Comparison of ENCODE assay signal across 18 cellular contexts in the genomic region with DNA sequence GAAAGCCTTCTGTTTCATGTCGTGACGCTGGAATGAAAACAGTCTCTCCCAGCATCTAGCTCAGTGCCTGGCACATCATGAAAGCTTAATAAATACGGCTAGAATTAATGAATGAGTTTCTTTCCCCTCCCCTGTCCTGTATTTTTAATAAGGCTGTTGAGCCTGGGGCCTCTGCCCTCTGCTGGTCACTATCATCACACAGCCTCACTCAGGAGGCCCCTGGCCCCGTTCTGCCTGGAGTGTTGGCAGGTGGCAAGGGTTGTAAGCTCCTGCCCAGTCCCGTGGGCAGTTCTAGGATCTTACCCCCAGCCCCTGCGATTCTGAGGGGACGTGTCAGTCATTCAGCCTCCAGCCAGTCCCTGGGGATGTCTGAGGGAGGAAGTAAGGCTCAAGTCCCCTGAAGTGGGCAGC. TPM values are rescaled to one million over a fixed set of nuclear protein-coding genes. Genes with fewer than 3 reads are reported as not detected.
DNase-seq lines count a peak whose midpoint lies in the region; ATAC-seq, FAIRE-seq and TF ChIP-seq lines count a peak whose summit lies in the region.
"Had no signal": no experiment of that assay in that cellular context is flagged by ENCODE, and none has a peak within 500 bp of the region (broad histone marks: within the 10 kb centered on the region; RNA-seq: fewer than 3 reads in every experiment).

No MANE protein-coding gene starts in this region.

- no peak overlapping the region for H3K23ac ChIP-seq in H9 (ENCODE audit: insufficient read length, low read depth, low read length)

- H2BK120ac ChIP-seq in H9 (ENCODE audit: low read depth, low read length, poor library complexity, severe bottlenecking) = no peak overlapping the region

- no peak overlapping the region for H4K8ac ChIP-seq in H9 (replicated peaks; ENCODE audit: insufficient read length, low read depth, low read length)

- TF ChIP-seq POLR2A in A549 (IDR thresholded peaks at IDR 0.05; ENCODE audit: low read length) = no peak

- no peak overlapping the region for H3K27ac Mint-ChIP-seq in H9
- H3K27ac Mint-ChIP-seq: activated CD8-positive, alpha-beta T cell treated with anti-CD3 and anti-CD28 coated beads for 36 hours; activated naive CD4-positive, alpha-beta T cell treated with anti-CD3 and anti-CD28 coated beads, Interleukin-2, amount 50 U/mL, for 24 hours; neural progenitor cell had no signal

- H3K14ac ChIP-seq in H9 (ENCODE audit: insufficient read depth, low read length) = no peak overlapping the region

- no peaks in the 10 kb centered on the region for H3K79me2 ChIP-seq in H9 (ENCODE audit: insufficient read depth, low read length)

- no peak overlapping the region for H3K56ac ChIP-seq in H9 (ENCODE audit: insufficient read length, low read depth, low read length)

- no peak for TF ChIP-seq EP300 in A549 (IDR thresholded peaks at IDR 0.05)

- H2BK12ac ChIP-seq in H9 (ENCODE audit: insufficient read length, low read depth, low read length) = no peak overlapping the region

- no peak overlapping the region for H2BK20ac ChIP-seq in H9 (ENCODE audit: low read depth, low read length, poor library complexity, severe bottlenecking)

- no peaks in the 10 kb centered on the region; the same call in 2 of the 3 replicates for H3K9me3 ChIP-seq in A549
- H3K9me3 ChIP-seq in H9 (ENCODE audit: control insufficient read depth, low read depth, low read length) = peaks cover 24% of the 10 kb centered on the region

- no peak overlapping the region for H3K27ac ChIP-seq in A549
- H3K27ac ChIP-seq in H9 (ENCODE audit: insufficient read length, low read depth, low read length) = no peak overlapping the region
- H3K27ac ChIP-seq: neural progenitor cell had no signal

- WGBS in A549 (ENCODE audit: missing lambda C conversion rate) = 19% methylated on average over 7 of the region's 7 CpGs
- no CpG with 5 or more reads among the region's 7 CpGs for WGBS in H9 (ENCODE audit: extremely low coverage, insufficient read length, low lambda C conversion rate)

- peaks cover 14% of the 10 kb centered on the region for H3K27me3 Mint-ChIP-seq in H9 (ENCODE audit: low read depth)

- no peak overlapping the region for H3K4me3 ChIP-seq in A549
- H3K4me3 ChIP-seq: neural progenitor cell had no signal

- no peak for TF ChIP-seq CTCF in A549 (IDR thresholded peaks at IDR 0.05)
- TF ChIP-seq CTCF in H9 (conservative IDR thresholded peaks at IDR 0.05) = peak; percentile 31; the same call in 1 of the 3 replicates

- H3K79me1 ChIP-seq in H9 (ENCODE audit: insufficient read depth, low read depth, low read length, poor library complexity, severe bottlenecking) = no peaks in the 10 kb centered on the region

- H3T11ph ChIP-seq in H9 (ENCODE audit: low read length) = no peak overlapping the region

- ATAC-seq in A549 (peak; percentile 54 to 58; a peak in 2 of 6 replicates), HG03378 (IDR thresholded peaks at IDR 0.05; ENCODE audit: unreplicated experiment) (no peak), GM21360 (IDR thresholded peaks at IDR 0.05; ENCODE audit: unreplicated experiment) (no peak), HG03039 (IDR thresholded peaks at IDR 0.05; ENCODE audit: unreplicated experiment) (no peak)
- ATAC-seq: activated CD8-positive, alpha-beta T cell treated with anti-CD3 and anti-CD28 coated beads for 36 hours had no signal

- TF ChIP-seq RAD21 in A549 (conservative IDR thresholded peaks at IDR 0.05 in 1 of 2, IDR thresholded peaks at IDR 0.05 in 1 of 2) = no peak

- H3K9ac ChIP-seq in H9 (ENCODE audit: extremely low read depth, insufficient read length, low read length) = no peak overlapping the region
- H3K9ac ChIP-seq: neural progenitor cell had no signal

- no peaks in the 10 kb centered on the region for H3K4me1 Mint-ChIP-seq in H9
- H3K4me1 Mint-ChIP-seq: activated naive CD4-positive, alpha-beta T cell treated with anti-CD3 and anti-CD28 coated beads, Interleukin-2, amount 50 U/mL, for 24 hours; neural progenitor cell had no signal

- H3K18ac ChIP-seq in H9 (ENCODE audit: insufficient read length, low read depth, low read length) = no peak overlapping the region

- H3K36me3 Mint-ChIP-seq in H9 (ENCODE audit: insufficient read depth in 1 of 3, low read depth in 3 of 3) = peaks cover 6 to 14% (median 9%) of the 10 kb centered on the region in 3 experiments; a peak in 5 of 7 replicates
- H3K36me3 Mint-ChIP-seq: neural progenitor cell had no signal

- no peak overlapping the region for H3K4me3 Mint-ChIP-seq in H9
- H3K4me3 Mint-ChIP-seq: activated CD8-positive, alpha-beta T cell treated with anti-CD3 and anti-CD28 coated beads for 36 hours; activated naive CD4-positive, alpha-beta T cell treated with anti-CD3 and anti-CD28 coated beads, Interleukin-2, amount 50 U/mL, for 24 hours; neural progenitor cell had no signal

- peaks cover 34 to 94% of the 10 kb centered on the region in 2 experiments for H3K9me3 Mint-ChIP-seq in H9
- H3K9me3 Mint-ChIP-seq: activated naive CD4-positive, alpha-beta T cell treated with anti-CD3 and anti-CD28 coated beads, Interleukin-2, amount 50 U/mL, for 24 hours had no signal

- no peak overlapping the region for H2BK15ac ChIP-seq in H9 (ENCODE audit: low read depth, low read length)

- H3K4ac ChIP-seq in H9 (ENCODE audit: low read depth, low read length) = no peak overlapping the region

- POLR2A ChIA-PET in A549 (lab: Yijun Ruan, JAX) = no interaction called here

- H2AK5ac ChIP-seq in H9 (ENCODE audit: insufficient read length, low read length) = no peak overlapping the region

- no peaks in the 10 kb centered on the region for H3K27me3 ChIP-seq in H9 (ENCODE audit: insufficient read depth, low read length)
- H3K27me3 ChIP-seq: neural progenitor cell had no signal

- no peak for FAIRE-seq in A549 (lab: Jason Lieb, UNC)
- FAIRE-seq: colon had no signal

- no peak overlapping the region for H2AFZ ChIP-seq in H9 (ENCODE audit: low read length)
- H2AFZ ChIP-seq: neural progenitor cell had no signal

- no peaks in the 10 kb centered on the region for H3K23me2 ChIP-seq in H9 (ENCODE audit: insufficient read length, low read depth, low read length, poor library complexity, severe bottlenecking)

- H3K4me2 ChIP-seq in A549 = no peak overlapping the region
- H3K4me2 ChIP-seq in H9 (ENCODE audit: insufficient read depth, insufficient read length, low read length) = no peak overlapping the region
- H3K4me2 ChIP-seq: neural progenitor cell had no signal

- no peaks in the 10 kb centered on the region for H4K20me1 ChIP-seq in H9 (ENCODE audit: control insufficient read depth, insufficient read depth, insufficient read length)

- no peak overlapping the region for H4K5ac ChIP-seq in H9 (ENCODE audit: insufficient read length, low read depth, low read length)

- no peak for DNase-seq in A549 (ENCODE audit: low read depth in 1 of 2, low spot score in 1 of 2)
- DNase-seq in H9 = peak; percentile 29
- DNase-seq in anterior cingulate cortex (lab: John Stamatoyannopoulos, UW) = peak in 38 of 58 donors; percentile 29 to 81 (median 54)
- peak; percentile 72 for DNase-seq in inferior parietal cortex (ENCODE audit: extremely low spot score)
- DNase-seq in NCI-H1105 treated with DMSO at 0.1 percent for 48 hours (lab: John Stamatoyannopoulos, UW) = no peak
- DNase-seq: activated CD8-positive, alpha-beta T cell treated with anti-CD3 and anti-CD28 coated beads for 36 hours; AML-193; IMR-90; left cardiac atrium; NCI-H187 treated with DMSO at 0.1 percent for 48 hours; T-helper 2 cell had no signal

- peaks cover 4% of the 10 kb centered on the region; the same call in 1 of the 3 replicates for H3K4me1 ChIP-seq in A549
- H3K4me1 ChIP-seq in H9 (ENCODE audit: insufficient read depth, low read length) = no peaks in the 10 kb centered on the region
- H3K4me1 ChIP-seq: neural progenitor cell had no signal

- no peak overlapping the region for H2BK5ac ChIP-seq in H9 (ENCODE audit: insufficient read length, low read length)

- no peak overlapping the region for H4K91ac ChIP-seq in H9 (ENCODE audit: insufficient read length, low read depth, low read length)

- CTCF ChIA-PET in A549 (lab: Yijun Ruan, JAX) = interaction anchor here (0.8 to 1.7 kb wide), 3 partner anchors 16 to 49 kb away, joined by 3 to 5 read pairs (median 3); no protein-coding TSS in a partner anchor

TF ChIP-seq in A549, 52 proteins besides CTCF, POLR2A, EP300 and RAD21 (continues in another document):
- TF ChIP-seq FOXS1 (CRISPR knock-in tag; IDR thresholded peaks at IDR 0.05) = no peak
- TF ChIP-seq HOXB5 (CRISPR knock-in tag; IDR thresholded peaks at IDR 0.05) = no peak
- no peak for TF ChIP-seq POLR2AphosphoS2 (conservative IDR thresholded peaks at IDR 0.05; ENCODE audit: low read length)
- no peak for TF ChIP-seq HOXA7 (CRISPR knock-in tag; IDR thresholded peaks at IDR 0.05)
- no peak for TF ChIP-seq PHF8 (IDR thresholded peaks at IDR 0.05; ENCODE audit: borderline replicate concordance, low read depth)
- no peak for TF ChIP-seq SMC3 (IDR thresholded peaks at IDR 0.05)
- TF ChIP-seq ZNF302 (CRISPR knock-in tag; IDR thresholded peaks at IDR 0.05) = no peak
- no peak for TF ChIP-seq RFX5 (IDR thresholded peaks at IDR 0.05)
- TF ChIP-seq, protein P1, sequence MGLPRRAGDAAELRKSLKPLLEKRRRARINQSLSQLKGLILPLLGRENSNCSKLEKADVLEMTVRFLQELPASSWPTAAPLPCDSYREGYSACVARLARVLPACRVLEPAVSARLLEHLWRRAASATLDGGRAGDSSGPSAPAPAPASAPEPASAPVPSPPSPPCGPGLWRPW (IDR thresholded peaks at IDR 0.05) = no peak
- TF ChIP-seq CBX2 (IDR thresholded peaks at IDR 0.05; ENCODE audit: borderline replicate concordance, low read depth) = no peak
- TF ChIP-seq, protein P2, sequence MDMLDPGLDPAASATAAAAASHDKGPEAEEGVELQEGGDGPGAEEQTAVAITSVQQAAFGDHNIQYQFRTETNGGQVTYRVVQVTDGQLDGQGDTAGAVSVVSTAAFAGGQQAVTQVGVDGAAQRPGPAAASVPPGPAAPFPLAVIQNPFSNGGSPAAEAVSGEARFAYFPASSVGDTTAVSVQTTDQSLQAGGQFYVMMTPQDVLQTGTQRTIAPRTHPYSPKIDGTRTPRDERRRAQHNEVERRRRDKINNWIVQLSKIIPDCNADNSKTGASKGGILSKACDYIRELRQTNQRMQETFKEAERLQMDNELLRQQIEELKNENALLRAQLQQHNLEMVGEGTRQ (IDR thresholded peaks at IDR 0.05) = no peak
- no peak for TF ChIP-seq BHLHE40 (IDR thresholded peaks at IDR 0.05; ENCODE audit: low read depth, low read length)
- no peak for TF ChIP-seq MAZ (IDR thresholded peaks at IDR 0.05; ENCODE audit: borderline replicate concordance, low read depth, low read length)
- TF ChIP-seq EHMT2 (IDR thresholded peaks at IDR 0.05; ENCODE audit: low read depth) = no peak

RNA-seq across cellular contexts. Expression of a gene that starts 41.4 kb away (rescaled TPM):
- polyA plus RNA-seq in A549 (2011; rRNA removed) (not detected in 2 replicates), A549 (2017; fragmentation: RNase III; extraction: RNeasy Plus Mini Kit Qiagen cat#74134 plus additional on column Dnase treatment) (not detected in 3 replicates)
- polyA plus RNA-seq in A549 (2012; cell fraction: cytosol; rRNA removed) = not detected in 2 replicates
- polyA plus RNA-seq in A549 (2012; cell fraction: nucleus; rRNA removed) = not detected in 2 replicates
- not detected in 2 replicates for polyA minus RNA-seq in A549 (2011; rRNA and poly(A)+ RNA removed)
- total RNA-seq in H9 (2021) = not detected in 2 replicates
- total RNA-seq: activated CD8-positive, alpha-beta T cell treated with anti-CD3 and anti-CD28 coated beads for 36 hours; fibroblast of villous mesenchyme; IMR-90 had no signal
- polyA plus RNA-seq: IMR-90 had no signal

Comparison
In these comparisons a context has a peak if more than half of its experiments do, and no peak if none do; other contexts are left out.
1. ATAC-seq: peak in A549 (2 of 2); none in HG03378 (single experiment), GM21360 (single experiment) and HG03039 (single experiment).
2. DNase-seq: peak in H9 (single experiment), anterior cingulate cortex (38 of 58) and inferior parietal cortex (single experiment); none in A549 (0 of 2) and NCI-H1105 treated with DMSO at 0.1 percent for 48 hours (single experiment).